ENCODE assay signal across 8 cellular contexts in the genomic region with DNA sequence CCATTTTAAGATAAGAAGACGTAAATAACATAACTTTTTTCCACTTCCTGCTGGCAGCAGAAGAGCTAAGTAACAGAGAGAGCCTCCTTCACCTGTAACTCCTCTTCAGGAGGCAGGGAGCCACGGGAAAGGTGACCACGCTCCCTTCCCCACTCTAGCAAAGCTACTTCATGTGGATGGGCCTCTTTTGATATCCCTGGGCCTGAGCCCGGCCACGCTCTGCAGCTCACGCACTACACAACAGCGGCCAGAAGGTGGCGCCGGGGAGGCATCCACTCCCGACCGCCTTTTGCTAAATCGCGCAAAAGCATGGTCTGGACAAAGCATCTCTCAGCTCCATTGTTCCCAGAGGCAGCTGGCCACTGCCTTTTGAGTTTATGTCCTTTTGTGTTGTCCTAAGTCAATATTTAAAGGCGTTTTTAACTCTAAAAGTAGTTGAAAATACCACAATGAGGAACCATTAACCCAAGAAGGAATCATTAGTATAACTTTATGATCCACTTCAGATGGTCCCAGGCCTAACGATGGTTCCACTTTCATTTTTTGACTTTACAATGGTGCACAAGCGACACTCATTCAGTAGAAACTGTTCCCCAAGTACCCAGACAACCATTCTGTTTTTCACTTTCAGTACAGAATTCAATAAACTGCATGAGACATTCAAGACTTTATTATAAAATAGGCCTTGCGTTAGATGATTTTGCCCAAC. TPM values are rescaled to one million over a fixed set of nuclear protein-coding genes. Genes with fewer than 3 reads are reported as not detected.
DNase-seq lines count a peak whose midpoint lies in the region; ATAC-seq and TF ChIP-seq lines count a peak whose summit lies in the region.

No MANE protein-coding gene starts in this region.

- H3K9me3 ChIP-seq in esophagus squamous epithelium, result no peaks in the 10 kb centered on the region

- DNase-seq in Daoy (ENCODE audit: low read depth) (peak; percentile 80), OCI-M1 (lab: John Stamatoyannopoulos, UW) (peak; percentile 88), activated T-cell treated with anti-CD3 and anti-CD28 coated beads for 4 hours (peak; percentile 67), esophagus squamous epithelium (lab: John Stamatoyannopoulos, UW) (peak; percentile 5)
- DNase-seq in natural killer cell treated with Interleukin-12 subunit alpha and Interleukin-12 subunit beta and Interleukin-15 and Interleukin-18, amount 100 ng/mL, for 72 hours (ENCODE audit: low spot score), result peak; percentile 70
- peak; percentile 32 to 81 (median 62) for DNase-seq in stimulated activated naive CD4-positive, alpha-beta T cell (lab: John Stamatoyannopoulos, UW)

- peaks cover 0 to 5% of the 10 kb centered on the region in 2 donors for H3K27me3 Mint-ChIP-seq in natural killer cell treated with Interleukin-12 subunit alpha and Interleukin-12 subunit beta and Interleukin-15 and Interleukin-18, amount 100 ng/mL, for 72 hours

- peaks cover 0 to 2% of the 10 kb centered on the region in 2 donors for H3K4me1 Mint-ChIP-seq in natural killer cell treated with Interleukin-12 subunit alpha and Interleukin-12 subunit beta and Interleukin-15 and Interleukin-18, amount 100 ng/mL, for 72 hours (ENCODE audit: low read depth in 2 of 2)

- peaks cover 8 to 15% (median 9%) of the 10 kb centered on the region in 3 donors for H3K4me1 ChIP-seq in esophagus squamous epithelium

- TF ChIP-seq RAD21 in Ishikawa (IDR thresholded peaks at IDR 0.05; ENCODE audit: low read depth), result peak; percentile 95

- no peaks in the 10 kb centered on the region for H3K36me3 Mint-ChIP-seq in natural killer cell treated with Interleukin-12 subunit alpha and Interleukin-12 subunit beta and Interleukin-15 and Interleukin-18, amount 100 ng/mL, for 72 hours

- H3K36me3 ChIP-seq in esophagus squamous epithelium, result no peaks in the 10 kb centered on the region

- WGBS in esophagus squamous epithelium, 2 donors, result 25 to 30% methylated on average over 11 to 17 of the region's 17 CpGs

- no peak overlapping the region for H3K27ac Mint-ChIP-seq in natural killer cell treated with Interleukin-12 subunit alpha and Interleukin-12 subunit beta and Interleukin-15 and Interleukin-18, amount 100 ng/mL, for 72 hours

- no peaks in the 10 kb centered on the region for H3K9me3 Mint-ChIP-seq in natural killer cell treated with Interleukin-12 subunit alpha and Interleukin-12 subunit beta and Interleukin-15 and Interleukin-18, amount 100 ng/mL, for 72 hours

- no peak overlapping the region for H3K27ac ChIP-seq in esophagus squamous epithelium

- H3K4me3 ChIP-seq in esophagus squamous epithelium, result no peak overlapping the region

- TF ChIP-seq EP300 in Ishikawa (IDR thresholded peaks at IDR 0.05; ENCODE audit: borderline replicate concordance), result no peak

- H3K4me3 Mint-ChIP-seq in natural killer cell treated with Interleukin-12 subunit alpha and Interleukin-12 subunit beta and Interleukin-15 and Interleukin-18, amount 100 ng/mL, for 72 hours, result no peak overlapping the region

- no peak for TF ChIP-seq POLR2A in esophagus squamous epithelium (IDR thresholded peaks at IDR 0.05)

- peak; percentile 81 to 96 (median 92) for TF ChIP-seq CTCF in esophagus squamous epithelium (IDR thresholded peaks at IDR 0.05)

- peak; percentile 95 for ATAC-seq in GM21723 (IDR thresholded peaks at IDR 0.05; ENCODE audit: unreplicated experiment)
- ATAC-seq in natural killer cell treated with Interleukin-12 subunit alpha and Interleukin-12 subunit beta and Interleukin-15 and Interleukin-18, amount 100 ng/mL, for 72 hours, result peak; percentile 91 to 92

- H3K27me3 ChIP-seq in esophagus squamous epithelium, result no peaks in the 10 kb centered on the region

- intact Hi-C loops in esophagus squamous epithelium (cut with DNase I), result loop anchor here (10.0 kb wide), 3 partner anchors 71 to 341 kb away; a partner anchor contains a TSS

TF ChIP-seq in Ishikawa, 13 proteins besides CTCF, POLR2A, EP300 and RAD21:
- no peak for TF ChIP-seq TAF1 (IDR thresholded peaks at IDR 0.05; ENCODE audit: low read depth)
- TF ChIP-seq, protein P1, sequence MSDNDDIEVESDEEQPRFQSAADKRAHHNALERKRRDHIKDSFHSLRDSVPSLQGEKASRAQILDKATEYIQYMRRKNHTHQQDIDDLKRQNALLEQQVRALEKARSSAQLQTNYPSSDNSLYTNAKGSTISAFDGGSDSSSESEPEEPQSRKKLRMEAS (IDR thresholded peaks at IDR 0.05), result peak; percentile 74

RNA-seq across cellular contexts. Expression of a gene that starts 23.6 kb away (rescaled TPM):
- total RNA-seq in Daoy (2014; rRNA removed; shearing (Covaris generic)), result 1.2 and 1.4 TPM in 2 replicates
- 1 to 10 TPM; 1.1 to 2.1 (median 1.8) TPM for total RNA-seq in esophagus squamous epithelium
- under 1 TPM in 1 of 2 donors, not detected in 1; 0.36 TPM for total RNA-seq in natural killer cell treated with Interleukin-12 subunit alpha and Interleukin-12 subunit beta and Interleukin-15 and Interleukin-18, amount 100 ng/mL, for 72 hours

RNA-seq across cellular contexts. Expression of a gene that starts 34.0 kb away (rescaled TPM):
- 1,061 and 1,231 TPM in 2 replicates for total RNA-seq in Daoy (2014; rRNA removed; shearing (Covaris generic))
- 100 to 1,000 TPM; 122 to 331 (median 226) TPM for total RNA-seq in esophagus squamous epithelium
- 100 to 1,000 TPM; 311 to 417 TPM for total RNA-seq in natural killer cell treated with Interleukin-12 subunit alpha and Interleukin-12 subunit beta and Interleukin-15 and Interleukin-18, amount 100 ng/mL, for 72 hours

RNA-seq across cellular contexts. Expression of a gene that starts 34.4 kb away (rescaled TPM):
- 30.3 and 31.4 TPM in 2 replicates for total RNA-seq in Daoy (2014; rRNA removed; shearing (Covaris generic))
- total RNA-seq in esophagus squamous epithelium, result 10 to 100 TPM; 10.3 to 18.5 (median 15.9) TPM
- 10 to 100 TPM; 20.5 to 40.9 TPM for total RNA-seq in natural killer cell treated with Interleukin-12 subunit alpha and Interleukin-12 subunit beta and Interleukin-15 and Interleukin-18, amount 100 ng/mL, for 72 hours

Comparison
In these comparisons a context has a peak if more than half of its experiments do, and no peak if none do; other contexts are left out.
1. DNase-seq: peak in every context shown above with its lines; median percentile 88 in OCI-M1; 80 in Daoy; 70 in natural killer cell treated with Interleukin-12 subunit alpha and Interleukin-12 subunit beta and Interleukin-15 and Interleukin-18, amount 100 ng/mL, for 72 hours; 67 in activated T-cell treated with anti-CD3 and anti-CD28 coated beads for 4 hours; 62 in stimulated activated naive CD4-positive, alpha-beta T cell; 5 in esophagus squamous epithelium.